In genomic region chr5:121319292-121319691, GRCh38 we compare ENCODE assay signal across 25 cellular contexts.
DNase-seq lines count a peak whose midpoint lies in the region; ATAC-seq, FAIRE-seq and TF ChIP-seq lines count a peak whose summit lies in the region.
"Had no signal": no experiment of that assay in that cellular context is flagged by ENCODE, and none has a peak within 500 bp of the region (broad histone marks: within the 10 kb centered on the region; RNA-seq: fewer than 3 reads in every experiment).

No MANE protein-coding gene starts in this region.

- H3K27me3 Mint-ChIP-seq in effector memory CD8-positive, alpha-beta T cell, result no peaks in the 10 kb centered on the region
- H3K27me3 Mint-ChIP-seq: CD4-positive, alpha-beta T cell; CD8-positive, alpha-beta memory T cell had no signal

- no peaks in the 10 kb centered on the region for H3K4me1 Mint-ChIP-seq in effector memory CD8-positive, alpha-beta T cell (ENCODE audit: low read depth in 2 of 2)
- H3K4me1 Mint-ChIP-seq: CD14-positive monocyte; CD8-positive, alpha-beta memory T cell; H9 had no signal

- H3K27ac Mint-ChIP-seq in effector memory CD8-positive, alpha-beta T cell, result no peak overlapping the region
- H3K27ac Mint-ChIP-seq: CD14-positive monocyte; CD4-positive, alpha-beta T cell; CD8-positive, alpha-beta memory T cell had no signal

- H3K36me3 ChIP-seq in bronchial epithelial cell (ENCODE audit: control insufficient read depth, insufficient read depth, low read length), result no peaks in the 10 kb centered on the region
- H3K36me3 ChIP-seq in kidney (ENCODE audit: control insufficient read depth in 1 of 2, insufficient read depth in 2 of 2, low read length in 2 of 2), result no peaks in the 10 kb centered on the region
- no peaks in the 10 kb centered on the region for H3K36me3 ChIP-seq in aorta (ENCODE audit: control insufficient read depth in 1 of 2, insufficient read depth in 2 of 2, low read length in 1 of 2)
- H3K36me3 ChIP-seq: BLaER1 treated with 17β-estradiol and CSF1 and Interleukin-3, amounts not matched to agents 10 nM and 100 nM had no signal

- H3K9ac ChIP-seq in kidney (ENCODE audit: low read length in 2 of 2), result no peak overlapping the region
- H3K9ac ChIP-seq: BLaER1 treated with 17β-estradiol and CSF1 and Interleukin-3, amounts not matched to agents 10 nM and 100 nM; GM23248 had no signal

- no peaks in the 10 kb centered on the region for H3K36me3 Mint-ChIP-seq in effector memory CD8-positive, alpha-beta T cell (ENCODE audit: insufficient read depth)
- H3K36me3 Mint-ChIP-seq: CD14-positive monocyte; CD8-positive, alpha-beta memory T cell had no signal

- H3K27ac ChIP-seq in kidney (ENCODE audit: low read depth in 2 of 2, low read length in 2 of 2), result no peak overlapping the region
- H3K27ac ChIP-seq in aorta (ENCODE audit: low read depth in 1 of 2, low read length in 2 of 2), result no peak overlapping the region
- H3K27ac ChIP-seq: A549; BLaER1 treated with 17β-estradiol and CSF1 and Interleukin-3, amounts not matched to agents 10 nM and 100 nM; GM23248 had no signal

- TF ChIP-seq CTCF in bronchial epithelial cell (IDR thresholded peaks at IDR 0.05; ENCODE audit: insufficient read depth, low read length, severe bottlenecking) (no peak), kidney (IDR thresholded peaks at IDR 0.05; ENCODE audit: borderline replicate concordance, extremely low read depth, insufficient read depth) (no peak)

- H3K4me3 ChIP-seq in bronchial epithelial cell (ENCODE audit: low read depth, low read length) (no peak overlapping the region), kidney (ENCODE audit: low read length in 2 of 2) (no peak overlapping the region), aorta (ENCODE audit: low read length in 2 of 2) (no peak overlapping the region)
- H3K4me3 ChIP-seq: A549; BLaER1 treated with 17β-estradiol and CSF1 and Interleukin-3, amounts not matched to agents 10 nM and 100 nM; GM23248 had no signal

- intact Hi-C loops in kidney (cut with DNase I), result no loop called here
- intact Hi-C loops in sciatic nerve (cut with DNase I), result no loop called here
- intact Hi-C loops in aorta (cut with DNase I), result no loop called here

- DNase-seq in bronchial epithelial cell (ENCODE audit: low read depth) (no peak), kidney (peak; percentile 43), sciatic nerve (ENCODE audit: low spot score) (no peak), aorta (no peak)
- DNase-seq in effector memory CD8-positive, alpha-beta T cell, result no peak
- no peak for DNase-seq in activated CD4-positive, alpha-beta T cell treated with anti-CD3 and anti-CD28 coated beads for 48 hours
- DNase-seq: 8988T; ACHN; AML-193; BE2C; Calu3; CD4-positive, alpha-beta T cell; CD8-positive, alpha-beta memory T cell; COR-L47; DMS53; DMS79 treated with DMSO at 0.1 percent for 48 hours; GM23248; H9 had no signal

- peaks cover 17 to 30% of the 10 kb centered on the region in 2 donors for H3K9me3 Mint-ChIP-seq in effector memory CD8-positive, alpha-beta T cell

- peak; percentile 26 for ATAC-seq in sciatic nerve
- peak; percentile 46 for ATAC-seq in aorta (ENCODE audit: low FRiP score)
- ATAC-seq in effector memory CD8-positive, alpha-beta T cell (replicated peaks), result no peak
- no peak for ATAC-seq in GM21515 (IDR thresholded peaks at IDR 0.05; ENCODE audit: unreplicated experiment)
- ATAC-seq: A549, HCT116 had no signal

- no peaks in the 10 kb centered on the region for H3K27me3 ChIP-seq in bronchial epithelial cell (ENCODE audit: control insufficient read depth, insufficient read depth, low read length)
- no peaks in the 10 kb centered on the region for H3K27me3 ChIP-seq in aorta (ENCODE audit: control insufficient read depth in 1 of 2, insufficient read depth in 2 of 2, low read length in 1 of 2)
- H3K27me3 ChIP-seq: BE2C; BLaER1 treated with 17β-estradiol and CSF1 and Interleukin-3, amounts not matched to agents 10 nM and 100 nM had no signal

- H3K4me3 Mint-ChIP-seq in effector memory CD8-positive, alpha-beta T cell, result no peak overlapping the region
- H3K4me3 Mint-ChIP-seq: CD14-positive monocyte; CD4-positive, alpha-beta T cell; CD8-positive, alpha-beta memory T cell; H9 had no signal

- no peaks in the 10 kb centered on the region for H3K4me1 ChIP-seq in kidney (ENCODE audit: control insufficient read depth in 1 of 2, insufficient read depth in 1 of 2, low read depth in 1 of 2, low read length in 2 of 2)
- H3K4me1 ChIP-seq in aorta (ENCODE audit: control insufficient read depth in 1 of 2, insufficient read depth in 2 of 2, low read length in 2 of 2), result no peaks in the 10 kb centered on the region
- H3K4me1 ChIP-seq: A549; BLaER1 treated with 17β-estradiol and CSF1 and Interleukin-3, amounts not matched to agents 10 nM and 100 nM had no signal

- 100% methylated on average over 1 of the region's 1 CpG for WGBS in aorta, 2 donors

- peak; percentile 55 for FAIRE-seq in bronchial epithelial cell (lab: Jason Lieb, UNC)
- no peak for FAIRE-seq in kidney (lab: Jason Lieb, UNC)
- FAIRE-seq: A549, G401.6, GM12892 had no signal

- H3K9me3 ChIP-seq in kidney (ENCODE audit: control insufficient read depth in 1 of 2, low read length in 2 of 2), result no peaks in the 10 kb centered on the region
- H3K9me3 ChIP-seq in aorta (ENCODE audit: control insufficient read depth, low read length), result no peaks in the 10 kb centered on the region
- H3K9me3 ChIP-seq: A549, BE2C had no signal

Comparison
In these comparisons a context has a peak if more than half of its experiments do, and no peak if none do; other contexts are left out.
1. ATAC-seq: peak in sciatic nerve (single experiment) and aorta (single experiment); none in effector memory CD8-positive, alpha-beta T cell (single experiment) and GM21515 (single experiment).